17 cellular contexts compared by ENCODE assay signal in the genomic region with DNA sequence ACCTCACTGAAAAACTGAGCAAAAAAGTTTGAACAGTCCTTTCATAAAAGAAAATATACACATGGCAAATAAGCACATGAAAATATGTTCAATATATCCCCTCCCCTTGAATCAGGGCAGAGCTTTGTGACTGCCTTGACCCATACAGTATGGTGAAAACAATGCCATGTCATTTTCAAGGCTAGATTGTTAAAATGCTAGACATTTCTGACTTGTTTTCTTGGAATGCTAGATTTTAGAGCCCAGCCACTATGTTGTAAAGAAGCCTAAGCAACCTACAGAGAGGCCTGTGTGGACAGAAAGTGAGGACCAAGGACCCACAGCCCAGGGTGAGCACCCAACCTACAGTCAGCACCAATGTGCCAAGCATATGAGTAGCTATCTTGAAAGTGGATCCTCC. TPM values are rescaled to one million over a fixed set of nuclear protein-coding genes. Genes with fewer than 3 reads are reported as not detected.
DNase-seq lines count a peak whose midpoint lies in the region; ATAC-seq and TF ChIP-seq lines count a peak whose summit lies in the region.
"Had no signal": no experiment of that assay in that cellular context is flagged by ENCODE, and none has a peak within 500 bp of the region (broad histone marks: within the 10 kb centered on the region; RNA-seq: fewer than 3 reads in every experiment).

No MANE protein-coding gene starts in this region.

- DNase-seq in EL (peak; percentile 86), SJSA1 (ENCODE audit: low read depth in 1 of 2, low spot score in 2 of 2) (peak in 1 of 2 experiments; percentile 44), fibroblast of gingiva (ENCODE audit: low read depth) (peak; percentile 55), renal cortical epithelial cell (ENCODE audit: low read depth) (peak; percentile 5), psoas muscle (no peak), H7 (no peak)
- DNase-seq: activated gamma-delta T cell, aorta, kidney, mesendoderm, NCI-H1436, T1000 had no signal

- H3K36me3 ChIP-seq in SJSA1 (no peaks in the 10 kb centered on the region), psoas muscle (ENCODE audit: insufficient read depth in 1 of 2, low read depth in 1 of 2) (no peaks in the 10 kb centered on the region), H7 (replicated peaks; ENCODE audit: control insufficient read depth, insufficient read depth, low read length) (no peaks in the 10 kb centered on the region)
- H3K36me3 ChIP-seq: HAP-1 had no signal

- H3K27ac ChIP-seq in SJSA1 (peak overlapping the region; percentile 11; the same call in 1 of the 2 replicates), psoas muscle (no peak overlapping the region)
- H3K27ac ChIP-seq: coronary artery had no signal

- no peak for TF ChIP-seq CTCF in psoas muscle (IDR thresholded peaks at IDR 0.05)

- peaks cover 20% of the 10 kb centered on the region for H3K4me1 ChIP-seq in SJSA1 (replicated peaks)
- H3K4me1 ChIP-seq in psoas muscle = no peaks in the 10 kb centered on the region
- H3K4me1 ChIP-seq: HAP-1 had no signal

- no peaks in the 10 kb centered on the region for H3K9me3 ChIP-seq in SJSA1 (replicated peaks)
- H3K9me3 ChIP-seq in psoas muscle = no peaks in the 10 kb centered on the region
- H3K9me3 ChIP-seq: HAP-1 had no signal

- ATAC-seq in HG03135 (IDR thresholded peaks at IDR 0.05; ENCODE audit: unreplicated experiment) (no peak), HG02623 (IDR thresholded peaks at IDR 0.05; ENCODE audit: unreplicated experiment) (no peak), psoas muscle (no peak)
- ATAC-seq: SK-N-SH treated with all-trans-retinoic acid at 6 μM for 48 hours had no signal

- H3K27me3 ChIP-seq in SJSA1 (replicated peaks) (no peaks in the 10 kb centered on the region), psoas muscle (ENCODE audit: insufficient read depth in 3 of 3, low read length in 2 of 3) (no peaks in the 10 kb centered on the region), H7 (ENCODE audit: control insufficient read depth, insufficient read depth, low read length) (no peaks in the 10 kb centered on the region)

- intact Hi-C loops in psoas muscle (cut with DNase I) = no loop called here

- H3K4me3 ChIP-seq in SJSA1 (no peak overlapping the region), psoas muscle (no peak overlapping the region), H7 (ENCODE audit: insufficient read depth, low read depth, low read length) (no peak overlapping the region)
- H3K4me3 ChIP-seq: coronary artery, HAP-1 had no signal

RNA-seq across cellular contexts. Expression of gene ASF1A, which starts 17.1 kb away (rescaled TPM):
- total RNA-seq in SJSA1 (2014; rRNA removed; shearing (Covaris generic)) = 38.4 and 51.9 TPM in 2 replicates
- 18.9 and 24.0 TPM in 2 replicates for total RNA-seq in renal cortical epithelial cell
- total RNA-seq in psoas muscle = 10 to 100 TPM in 3 of 4 donors, 1 to 10 TPM in 1; 6.8 to 15.4 (median 12.1) TPM
- 10 to 100 TPM in 1 of 3 donors, 1 to 10 TPM in 2; 5.3 to 22.1 (median 6.0) TPM for polyA plus RNA-seq in psoas muscle
- total RNA-seq in H7 (2014; rRNA removed; shearing (Covaris generic)) = 26.4 and 27.1 TPM in 2 replicates

RNA-seq across cellular contexts. Expression of gene MCM9, which starts 58.1 kb away (rescaled TPM):
- total RNA-seq in SJSA1 (2014; rRNA removed; shearing (Covaris generic)) = 6.7 and 8.0 TPM in 2 replicates
- total RNA-seq in renal cortical epithelial cell = 16.7 and 28.8 TPM in 2 replicates
- total RNA-seq in psoas muscle = 1 to 10 TPM; 4.6 to 5.6 (median 5.0) TPM
- polyA plus RNA-seq in psoas muscle = 1 to 10 TPM; 1.6 to 2.6 (median 2.4) TPM
- 8.7 and 10.7 TPM in 2 replicates for total RNA-seq in H7 (2014; rRNA removed; shearing (Covaris generic))

Comparison
In these comparisons a context has a peak if more than half of its experiments do, and no peak if none do; other contexts are left out.
1. DNase-seq: peak in EL (single experiment), fibroblast of gingiva (single experiment) and renal cortical epithelial cell (single experiment); none in psoas muscle (0 of 2) and H7 (single experiment).